In the genomic region with DNA sequence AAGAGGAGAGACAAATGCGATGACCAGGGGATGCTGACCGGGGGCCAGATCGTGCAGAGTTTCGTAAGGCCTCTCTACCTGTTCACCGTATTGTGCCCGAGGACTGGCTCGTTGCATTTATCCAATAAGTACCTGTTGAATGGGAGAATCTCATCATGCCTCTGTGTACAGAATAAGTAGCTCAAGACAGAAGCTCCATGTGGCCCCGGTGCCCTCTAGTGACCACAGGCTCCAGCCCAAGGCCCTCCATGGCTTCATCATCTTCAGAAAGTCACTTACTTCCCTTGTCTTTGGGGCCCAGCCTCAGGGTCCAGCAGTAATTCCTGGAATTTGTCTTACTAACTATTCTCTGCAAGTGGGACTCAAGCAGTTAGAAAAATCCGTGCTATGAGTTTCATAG, we compare ENCODE assay signal across 8 cellular contexts.
DNase-seq lines count a peak whose midpoint lies in the region; ATAC-seq and TF ChIP-seq lines count a peak whose summit lies in the region.

No MANE protein-coding gene starts in this region.

- H3K4me3 Mint-ChIP-seq in stimulated activated memory B cell treated with anti-CD40 and anti-IgM and Interleukin-4, amounts not matched to agents 10 μg/mL and 1 μg/mL and 100 μg/mL, for 72 hours = no peak overlapping the region

- peaks cover 20% of the 10 kb centered on the region for H3K27me3 Mint-ChIP-seq in stimulated activated memory B cell treated with anti-CD40 and anti-IgM and Interleukin-4, amounts not matched to agents 10 μg/mL and 1 μg/mL and 100 μg/mL, for 72 hours

- DNase-seq in ACHN (peak; percentile 51), RPMI7951 (ENCODE audit: low read depth) (peak; percentile 15), fibroblast of gingiva (ENCODE audit: low read depth) (peak; percentile 6), pons (ENCODE audit: low spot score) (peak; percentile 91), NK-92 (lab: John Stamatoyannopoulos, UW; ENCODE audit: unreplicated experiment) (no peak)

- no peaks in the 10 kb centered on the region for H3K9me3 Mint-ChIP-seq in stimulated activated memory B cell treated with anti-CD40 and anti-IgM and Interleukin-4, amounts not matched to agents 10 μg/mL and 1 μg/mL and 100 μg/mL, for 72 hours

- H3K27ac Mint-ChIP-seq in stimulated activated memory B cell treated with anti-CD40 and anti-IgM and Interleukin-4, amounts not matched to agents 10 μg/mL and 1 μg/mL and 100 μg/mL, for 72 hours = no peak overlapping the region

- TF ChIP-seq CTCF in GM12874 (IDR thresholded peaks at IDR 0.05; ENCODE audit: insufficient read depth, low read depth, low read length) = peak; percentile 60

- H3K36me3 Mint-ChIP-seq in stimulated activated memory B cell treated with anti-CD40 and anti-IgM and Interleukin-4, amounts not matched to agents 10 μg/mL and 1 μg/mL and 100 μg/mL, for 72 hours = no peaks in the 10 kb centered on the region

- in situ Hi-C loops in ACHN (cut with HindIII; ENCODE audit: low pct_ligation_motif_present, low pct_unique_long_range_greater_than_20kb, low sequenced_read_pairs) = no loop called here

- no peaks in the 10 kb centered on the region for H3K4me1 Mint-ChIP-seq in stimulated activated memory B cell treated with anti-CD40 and anti-IgM and Interleukin-4, amounts not matched to agents 10 μg/mL and 1 μg/mL and 100 μg/mL, for 72 hours

- ATAC-seq in stimulated activated memory B cell treated with anti-CD40 and anti-IgM and Interleukin-4, amounts not matched to agents 10 μg/mL and 1 μg/mL and 100 μg/mL, for 72 hours = no peak
- ATAC-seq in HG02623 (IDR thresholded peaks at IDR 0.05; ENCODE audit: unreplicated experiment) = no peak
